Comparison of ENCODE assay signal across 16 cellular contexts in the genomic region with DNA sequence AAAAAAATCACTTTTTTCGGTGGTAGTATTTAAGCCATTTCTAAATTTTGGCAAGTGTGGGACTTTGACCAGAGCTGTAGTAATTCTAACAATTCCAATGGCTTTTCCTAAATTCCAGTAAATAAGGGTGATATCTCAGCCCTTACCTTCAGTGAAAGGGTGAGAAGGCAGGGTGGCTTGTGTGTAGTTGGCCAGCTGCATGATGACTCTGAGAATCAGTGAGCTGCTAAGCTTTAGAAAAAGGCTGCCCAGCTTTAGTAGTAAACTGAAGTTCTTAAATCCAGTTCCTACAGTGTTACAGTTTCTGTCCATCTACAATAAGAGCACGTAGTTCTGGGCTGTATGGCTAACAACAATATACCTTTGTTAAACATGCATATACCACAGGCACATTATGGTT. TPM values are rescaled to one million over a fixed set of nuclear protein-coding genes. Genes with fewer than 3 reads are reported as not detected.
DNase-seq lines count a peak whose midpoint lies in the region; TF ChIP-seq lines count a peak whose summit lies in the region.
"Had no signal": no experiment of that assay in that cellular context is flagged by ENCODE, and none has a peak within 500 bp of the region (broad histone marks: within the 10 kb centered on the region; RNA-seq: fewer than 3 reads in every experiment).

No MANE protein-coding gene starts in this region.

- TF ChIP-seq CTCF in endodermal cell (conservative IDR thresholded peaks at IDR 0.05) (no peak), stomach (IDR thresholded peaks at IDR 0.05) (no peak)

- H3K27me3 ChIP-seq in HUES48 (ENCODE audit: control insufficient read depth, insufficient read depth, low read length) (no peaks in the 10 kb centered on the region), endodermal cell (ENCODE audit: control insufficient read depth, insufficient read depth, low read length, poor library complexity, severe bottlenecking) (no peaks in the 10 kb centered on the region), stomach (no peaks in the 10 kb centered on the region)
- H3K27me3 ChIP-seq: ovary had no signal

- H3K36me3 ChIP-seq in HUES48 (ENCODE audit: control insufficient read depth, insufficient read depth, low read length) (no peaks in the 10 kb centered on the region), endodermal cell (ENCODE audit: control insufficient read depth, insufficient read depth, low read length) (peaks cover 10% of the 10 kb centered on the region), stomach (peaks cover 0 to 19% (median 8%) of the 10 kb centered on the region in 4 donors)
- H3K36me3 ChIP-seq: ovary had no signal

- peaks cover 11% of the 10 kb centered on the region for H3K4me1 Mint-ChIP-seq in activated CD4-positive, alpha-beta T cell treated with anti-CD3 and anti-CD28 coated beads, Interleukin-2, amount 10 ng/mL, durations not matched to agents 24 days and 14 days
- peaks cover 24% of the 10 kb centered on the region for H3K4me1 Mint-ChIP-seq in endodermal cell

- WGBS in endodermal cell (ENCODE audit: insufficient coverage in 1 of 2, insufficient read length in 1 of 2), 2 experiments, result 85% methylated on average over 2 of the region's 2 CpGs; no CpG with 5 or more reads in 1 of the 2 experiments
- WGBS in stomach, 5 donors, result 62 to 83% (median 66%) methylated on average over 2 of the region's 2 CpGs

- intact Hi-C loops in activated CD4-positive, alpha-beta T cell treated with anti-CD3 and anti-CD28 coated beads, Interleukin-2, amount 10 ng/mL, durations not matched to agents 24 days and 14 days (cut with micrococcal nuclease), result loop anchor here (2.0 kb wide), 1 partner anchor 75 kb away; no protein-coding TSS in a partner anchor
- intact Hi-C loops in stomach (cut with DNase I; ENCODE audit: low total_unique reads), result no loop called here

- TF ChIP-seq POLR2A in stomach (IDR thresholded peaks at IDR 0.05), result no peak

- peaks cover 16% of the 10 kb centered on the region for H3K4me1 ChIP-seq in HUES48 (ENCODE audit: control insufficient read depth, insufficient read depth, low read length)
- peaks cover 22% of the 10 kb centered on the region for H3K4me1 ChIP-seq in endodermal cell (ENCODE audit: control insufficient read depth, insufficient read depth, low read length)
- peaks cover 0 to 20% (median 8%) of the 10 kb centered on the region in 4 donors for H3K4me1 ChIP-seq in stomach
- H3K4me1 ChIP-seq: Caco-2 had no signal

- no peak for DNase-seq in activated CD4-positive, alpha-beta T cell treated with anti-CD3 and anti-CD28 coated beads, Interleukin-2, amount 10 ng/mL, durations not matched to agents 24 days and 14 days
- no peak for DNase-seq in activated CD4-positive, alpha-beta T cell treated with anti-CD3 and anti-CD28 coated beads, Interleukin-2, amount 50 U/mL, for 4 hours
- DNase-seq in endodermal cell (no peak), stomach (no peak), NCI-H1436 (lab: John Stamatoyannopoulos, UW) (no peak), OCI-M1 (lab: John Stamatoyannopoulos, UW) (no peak)
- DNase-seq in stimulated activated CD4-positive, alpha-beta T cell treated with anti-CD3 and anti-CD28 coated beads, Interleukin-15, amount 100 ng/mL, for 24 hours, result no peak
- DNase-seq: activated CD4-positive, alpha-beta T cell treated with anti-CD3 and anti-CD28 coated beads, Interleukin-2, amount 50 U/mL, for 1 hour; activated gamma-delta T cell treated with Interleukin-2 at 50 U/mL for 16 hours; Caco-2; central memory CD4-positive, alpha-beta T cell; stimulated activated CD4-positive, alpha-beta T cell treated with anti-CD3 and anti-CD28 coated beads, Interleukin-12 subunit alpha, Interleukin-12 subunit beta, amount 100 ng/mL, for 4 hours had no signal

- H3K9me3 Mint-ChIP-seq in activated CD4-positive, alpha-beta T cell treated with anti-CD3 and anti-CD28 coated beads, Interleukin-2, amount 10 ng/mL, durations not matched to agents 24 days and 14 days, result no peaks in the 10 kb centered on the region
- no peaks in the 10 kb centered on the region for H3K9me3 Mint-ChIP-seq in endodermal cell
- H3K9me3 Mint-ChIP-seq: type B pancreatic cell had no signal

- H3K9ac ChIP-seq in HUES48 (ENCODE audit: low read depth, low read length), result no peak overlapping the region
- H3K9ac ChIP-seq in endodermal cell (ENCODE audit: extremely low read depth, low read length, poor library complexity, severe bottlenecking), result peak overlapping the region; percentile 38

- H3K9me3 ChIP-seq in HUES48 (ENCODE audit: control insufficient read depth, insufficient read depth, low read length) (no peaks in the 10 kb centered on the region), endodermal cell (ENCODE audit: control insufficient read depth, low read length) (no peaks in the 10 kb centered on the region), stomach (no peaks in the 10 kb centered on the region)
- H3K9me3 ChIP-seq: Caco-2, ovary had no signal

- peak overlapping the region; percentile 70 for H3K27ac Mint-ChIP-seq in activated CD4-positive, alpha-beta T cell treated with anti-CD3 and anti-CD28 coated beads, Interleukin-2, amount 10 ng/mL, durations not matched to agents 24 days and 14 days
- H3K27ac Mint-ChIP-seq in endodermal cell, result peak overlapping the region; percentile 87

- H3K36me3 Mint-ChIP-seq in activated CD4-positive, alpha-beta T cell treated with anti-CD3 and anti-CD28 coated beads, Interleukin-2, amount 10 ng/mL, durations not matched to agents 24 days and 14 days (ENCODE audit: low read depth), result peaks cover 8% of the 10 kb centered on the region
- peaks cover 7% of the 10 kb centered on the region for H3K36me3 Mint-ChIP-seq in endodermal cell (ENCODE audit: low read depth)

- H3K27ac ChIP-seq in HUES48 (ENCODE audit: low read depth, low read length), result peak overlapping the region; percentile 52
- H3K27ac ChIP-seq in endodermal cell (ENCODE audit: low read depth, low read length), result no peak overlapping the region
- H3K27ac ChIP-seq in stomach, result peak overlapping the region; percentile 39 to 58 (median 45)
- H3K27ac ChIP-seq: PC-9 had no signal

- no peaks in the 10 kb centered on the region for H3K27me3 Mint-ChIP-seq in activated CD4-positive, alpha-beta T cell treated with anti-CD3 and anti-CD28 coated beads, Interleukin-2, amount 10 ng/mL, durations not matched to agents 24 days and 14 days
- no peaks in the 10 kb centered on the region for H3K27me3 Mint-ChIP-seq in endodermal cell (ENCODE audit: insufficient read depth)
- H3K27me3 Mint-ChIP-seq: type B pancreatic cell had no signal

- no peak overlapping the region for H3K4me3 ChIP-seq in HUES48 (ENCODE audit: low read depth, low read length)
- H3K4me3 ChIP-seq in endodermal cell (ENCODE audit: low read length), result peak overlapping the region; percentile 11
- no peak overlapping the region for H3K4me3 ChIP-seq in stomach
- H3K4me3 ChIP-seq: ovary, PC-9 had no signal

- no peak for TF ChIP-seq EP300 in stomach (IDR thresholded peaks at IDR 0.05)

- H3K4me3 Mint-ChIP-seq in activated CD4-positive, alpha-beta T cell treated with anti-CD3 and anti-CD28 coated beads, Interleukin-2, amount 10 ng/mL, durations not matched to agents 24 days and 14 days, result no peak overlapping the region
- no peak overlapping the region for H3K4me3 Mint-ChIP-seq in endodermal cell
- H3K4me3 Mint-ChIP-seq: type B pancreatic cell had no signal

RNA-seq across cellular contexts. Expression of a gene that starts 42.0 kb away (rescaled TPM):
- total RNA-seq in activated CD4-positive, alpha-beta T cell treated with anti-CD3 and anti-CD28 coated beads, Interleukin-2, amount 10 ng/mL, durations not matched to agents 24 days and 14 days, result 0.19 and 0.43 TPM in 2 replicates
- total RNA-seq in endodermal cell (1 to 10 TPM; 3.5 to 6.5 TPM), stomach (1 to 10 TPM in 3 of 5 donors, not detected in 2; 1.2 to 7.8 (median 1.3) TPM)
- polyA plus RNA-seq in endodermal cell (2013, experiment 1 of 2), result 2.4 TPM
- 2.1 TPM for polyA plus RNA-seq in endodermal cell (2013, experiment 2 of 2)
- 1 to 10 TPM in 2 of 3 donors, under 1 TPM in 1; 0.46 to 2.0 (median 1.8) TPM for polyA plus RNA-seq in stomach
- total RNA-seq: PC-9 had no signal
